26 cellular contexts compared by ENCODE assay signal in the genomic region with DNA sequence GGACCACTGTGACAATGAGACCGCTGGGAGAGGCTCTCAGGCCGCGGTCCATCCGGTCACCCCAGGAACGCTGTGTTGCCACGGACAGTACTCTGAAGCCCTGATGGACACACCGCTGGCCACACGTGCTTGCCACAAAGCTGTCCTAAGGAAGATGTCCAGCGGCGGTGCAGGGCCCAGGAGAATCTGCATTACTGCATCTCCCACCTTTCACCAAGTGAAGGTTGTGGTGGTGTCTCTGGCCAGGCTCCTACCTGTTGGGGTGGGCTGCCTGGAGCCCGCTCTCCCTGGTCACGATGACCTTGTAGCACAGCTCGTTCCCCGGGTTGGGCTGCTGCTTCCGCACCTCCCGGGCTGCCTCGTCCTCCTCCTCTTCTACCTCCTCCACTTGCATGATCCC. TPM values are rescaled to one million over a fixed set of nuclear protein-coding genes. Genes with fewer than 3 reads are reported as not detected.
DNase-seq lines count a peak whose midpoint lies in the region; ATAC-seq, FAIRE-seq and TF ChIP-seq lines count a peak whose summit lies in the region.
"Had no signal": no experiment of that assay in that cellular context is flagged by ENCODE, and none has a peak within 500 bp of the region (broad histone marks: within the 10 kb centered on the region; RNA-seq: fewer than 3 reads in every experiment).

No MANE protein-coding gene starts in this region.

- no peak for ATAC-seq in Right ventricle myocardium inferior
- ATAC-seq: GM12878, HCT116, Panc1 had no signal

- peaks cover 50% of the 10 kb centered on the region for H3K36me3 Mint-ChIP-seq in nephron progenitor cell (ENCODE audit: low read depth)

- H3K4me1 Mint-ChIP-seq in nephron progenitor cell: peaks cover 25% of the 10 kb centered on the region

- H3K27me3 ChIP-seq in right atrium auricular region: no peaks in the 10 kb centered on the region
- no peaks in the 10 kb centered on the region for H3K27me3 ChIP-seq in brain microvascular endothelial cell (replicated peaks)
- H3K27me3 ChIP-seq: BLaER1 had no signal

- peak; percentile 43 for DNase-seq in Right ventricle myocardium inferior (ENCODE audit: missing footprints)
- DNase-seq in right atrium auricular region (ENCODE audit: low spot score): no peak
- no peak for DNase-seq in nephron progenitor cell
- no peak for DNase-seq in brain microvascular endothelial cell
- no peak for DNase-seq in NCI-H128 (lab: John Stamatoyannopoulos, UW; ENCODE audit: unreplicated experiment)
- no peak for DNase-seq in pons (ENCODE audit: low spot score)
- DNase-seq in urothelium cell line (ENCODE audit: low spot score): no peak
- DNase-seq: CD4-positive, alpha-beta T cell; COR-L47; GDM1; IMR-90; MM.1S; NCI-H1417; NCI-H1694; NCI-H2029 treated with DMSO at 0.1 percent for 48 hours; NCI-H2227 treated with DMSO at 0.1 percent for 48 hours; NCI-H526 treated with DMSO at 0.1 percent for 48 hours; SIG-M5 had no signal

- H3K4me1 ChIP-seq in right atrium auricular region: peaks cover 0 to 15% of the 10 kb centered on the region in 2 donors

- H3K4me3 Mint-ChIP-seq in nephron progenitor cell: no peak overlapping the region
- H3K4me3 Mint-ChIP-seq: CD4-positive, alpha-beta T cell had no signal

- FAIRE-seq in urothelium cell line (lab: Jason Lieb, UNC): no peak
- FAIRE-seq: GM12878, H1 had no signal

- no peak overlapping the region for H3K4me3 ChIP-seq in right atrium auricular region
- no peak overlapping the region for H3K4me3 ChIP-seq in brain microvascular endothelial cell (ENCODE audit: low read depth, low read length)
- H3K4me3 ChIP-seq: BLaER1, GM12878, SK-N-MC had no signal

- no peaks in the 10 kb centered on the region for H3K9me3 Mint-ChIP-seq in nephron progenitor cell
- H3K9me3 Mint-ChIP-seq: CD4-positive, alpha-beta T cell had no signal

- H3K9me3 ChIP-seq in right atrium auricular region: no peaks in the 10 kb centered on the region
- H3K9me3 ChIP-seq: BLaER1 had no signal

- H3K27ac ChIP-seq in right atrium auricular region: no peak overlapping the region
- peak overlapping the region; percentile 96; the same call in 1 of the 2 replicates for H3K27ac ChIP-seq in VCaP
- no peak overlapping the region for H3K27ac ChIP-seq in brain microvascular endothelial cell
- H3K27ac ChIP-seq: KMS-11, SK-N-MC had no signal

- no peak for TF ChIP-seq CTCF in right atrium auricular region (IDR thresholded peaks at IDR 0.05)
- no peak for TF ChIP-seq CTCF in VCaP (conservative IDR thresholded peaks at IDR 0.05)
- no peak for TF ChIP-seq CTCF in nephron progenitor cell (IDR thresholded peaks at IDR 0.05)
- no peak for TF ChIP-seq CTCF in brain microvascular endothelial cell (IDR thresholded peaks at IDR 0.05; ENCODE audit: low read depth, low read length, missing control alignments)

- H3K36me3 ChIP-seq in right atrium auricular region (peaks cover 16% of the 10 kb centered on the region), brain microvascular endothelial cell (replicated peaks) (peaks cover 20% of the 10 kb centered on the region)

- in situ Hi-C loops in brain microvascular endothelial cell (cut with HindIII; ENCODE audit: low pct_ligation_motif_present, low sequenced_read_pairs): no loop called here

- H3K27ac Mint-ChIP-seq in nephron progenitor cell: peak overlapping the region; percentile 51
- H3K27ac Mint-ChIP-seq: CD4-positive, alpha-beta T cell had no signal

- intact Hi-C loops in Right ventricle myocardium inferior (cut with DNase I): no loop called here

- no peaks in the 10 kb centered on the region for H3K27me3 Mint-ChIP-seq in nephron progenitor cell (ENCODE audit: low read depth, poor library complexity)
- H3K27me3 Mint-ChIP-seq: CD4-positive, alpha-beta T cell had no signal

RNA-seq across cellular contexts. Expression of a gene that starts 4.2 kb away (rescaled TPM):
- total RNA-seq in Right ventricle myocardium inferior (13.2 TPM), right atrium auricular region (10 to 100 TPM; 11.4 to 15.1 TPM)

RNA-seq across cellular contexts. Expression of a gene that starts 31.4 kb away (rescaled TPM):
- total RNA-seq in Right ventricle myocardium inferior: 136 TPM
- 100 to 1,000 TPM; 182 to 241 TPM for total RNA-seq in right atrium auricular region

RNA-seq across cellular contexts. Expression of a gene that starts 39.5 kb away (rescaled TPM):
- total RNA-seq in Right ventricle myocardium inferior (15.5 TPM), right atrium auricular region (10 to 100 TPM; 16.1 to 17.6 TPM)
